7 cellular contexts compared by ENCODE assay signal in the genomic region with DNA sequence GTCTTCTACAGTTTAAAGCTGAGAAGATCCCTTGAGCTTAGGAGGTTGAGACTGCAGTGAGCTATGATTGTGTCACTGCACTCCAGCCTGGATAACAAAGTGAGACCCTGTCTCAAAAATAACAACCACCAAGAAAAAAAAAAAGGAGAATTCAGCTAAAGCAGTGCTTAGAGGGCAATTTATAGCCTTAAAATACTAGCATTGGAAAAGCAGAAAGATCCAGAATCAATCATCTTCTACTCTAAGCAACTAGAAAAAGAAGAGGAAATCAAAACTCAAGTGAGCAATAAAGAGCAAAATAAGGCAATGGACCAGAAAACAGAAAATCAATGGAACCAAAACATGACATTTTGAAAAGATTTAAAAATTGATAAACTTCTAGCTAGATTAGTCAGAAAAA.
DNase-seq lines count a peak whose midpoint lies in the region; ATAC-seq and TF ChIP-seq lines count a peak whose summit lies in the region.

No MANE protein-coding gene starts in this region.

- no peaks in the 10 kb centered on the region for H3K27me3 ChIP-seq in HL-60 (ENCODE audit: insufficient read depth, poor library complexity, severe bottlenecking)

- no peak for ATAC-seq in stimulated activated effector memory CD8-positive, alpha-beta T cell treated with anti-CD3 and anti-CD28 coated beads, Interleukin-12 subunit alpha, Interleukin-12 subunit beta, amount 100 ng/mL, for 72 hours
- no peak for ATAC-seq in HG03442 (IDR thresholded peaks at IDR 0.05; ENCODE audit: unreplicated experiment)

- peak overlapping the region; percentile 43 for H3K27ac ChIP-seq in HL-60 (replicated peaks)

- peak overlapping the region; percentile 90 for H3K27ac Mint-ChIP-seq in stimulated activated effector memory CD8-positive, alpha-beta T cell treated with anti-CD3 and anti-CD28 coated beads, Interleukin-12 subunit alpha, Interleukin-12 subunit beta, amount 100 ng/mL, for 72 hours

- peaks cover 32% of the 10 kb centered on the region for H3K4me1 Mint-ChIP-seq in stimulated activated effector memory CD8-positive, alpha-beta T cell treated with anti-CD3 and anti-CD28 coated beads, Interleukin-12 subunit alpha, Interleukin-12 subunit beta, amount 100 ng/mL, for 72 hours

- H3K36me3 Mint-ChIP-seq in stimulated activated effector memory CD8-positive, alpha-beta T cell treated with anti-CD3 and anti-CD28 coated beads, Interleukin-12 subunit alpha, Interleukin-12 subunit beta, amount 100 ng/mL, for 72 hours, result peaks cover 40% of the 10 kb centered on the region

- peak overlapping the region; percentile 75 for H3K4me3 Mint-ChIP-seq in stimulated activated effector memory CD8-positive, alpha-beta T cell treated with anti-CD3 and anti-CD28 coated beads, Interleukin-12 subunit alpha, Interleukin-12 subunit beta, amount 100 ng/mL, for 72 hours

- TF ChIP-seq CTCF in HL-60 (IDR thresholded peaks at IDR 0.05; ENCODE audit: insufficient read depth, low read length) (no peak), WI38 (IDR thresholded peaks at IDR 0.05; ENCODE audit: low read depth, low read length) (no peak)

- DNase-seq in HL-60 (ENCODE audit: low read depth in 1 of 2, low spot score in 1 of 2), result no peak
- no peak for DNase-seq in stimulated activated effector memory CD8-positive, alpha-beta T cell treated with anti-CD3 and anti-CD28 coated beads, Interleukin-12 subunit alpha, Interleukin-12 subunit beta, amount 100 ng/mL, for 72 hours (ENCODE audit: low spot score in 2 of 2)
- no peak for DNase-seq in NCI-H1105 (lab: John Stamatoyannopoulos, UW)
- no peak for DNase-seq in RPMI8226

- peak overlapping the region; percentile 47 for H3K4me3 ChIP-seq in HL-60 (replicated peaks; ENCODE audit: insufficient read depth, low read length)
- H3K4me3 ChIP-seq in WI38 (ENCODE audit: low read depth, low read length), result peak overlapping the region; percentile 74
- peak overlapping the region; percentile 13 for H3K4me3 ChIP-seq in iPS-11a (ENCODE audit: low read depth, low read length)

- H3K9me3 Mint-ChIP-seq in stimulated activated effector memory CD8-positive, alpha-beta T cell treated with anti-CD3 and anti-CD28 coated beads, Interleukin-12 subunit alpha, Interleukin-12 subunit beta, amount 100 ng/mL, for 72 hours, result peaks cover 3% of the 10 kb centered on the region

Comparison
In these comparisons a context has a peak if more than half of its experiments do, and no peak if none do; other contexts are left out.
1. H3K4me3 ChIP-seq: peak in every context shown above with its lines; median percentile 74 in WI38; 47 in HL-60; 13 in iPS-11a.